Comparison of ENCODE assay signal across 17 cellular contexts in the genomic region with DNA sequence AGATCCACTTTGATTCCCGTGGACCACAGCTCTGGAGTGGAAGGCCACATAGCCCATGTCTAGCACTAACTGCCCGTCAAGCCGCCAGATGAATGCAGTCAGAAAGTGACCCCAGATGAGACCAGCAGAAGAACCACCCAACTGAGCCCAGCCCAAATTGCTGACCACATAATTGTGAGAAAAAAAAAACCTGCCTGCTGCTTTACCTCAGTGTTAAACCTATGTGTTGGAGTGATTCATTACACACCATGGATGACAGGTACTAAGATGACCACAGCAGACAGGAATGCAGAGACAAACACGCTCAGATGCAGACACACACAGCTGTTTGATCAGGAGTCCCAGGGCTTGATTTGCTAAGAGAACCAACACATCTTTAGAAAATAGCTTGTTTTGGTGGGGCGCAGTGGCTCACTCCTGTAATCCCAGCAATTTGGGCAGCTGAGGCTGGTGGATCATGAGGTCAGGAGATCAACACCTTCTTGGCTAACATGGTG.
"Had no signal": no experiment of that assay in that cellular context is flagged by ENCODE, and none has a peak within 500 bp of the region (broad histone marks: within the 10 kb centered on the region; RNA-seq: fewer than 3 reads in every experiment).

No MANE protein-coding gene starts in this region.

- H3K4me1 Mint-ChIP-seq: activated CD4-positive, alpha-beta memory T cell treated with anti-CD3 and anti-CD28 coated beads, Interleukin-2, amount 10 ng/mL, durations not matched to agents 7 days and 5 days; activated CD4-positive, alpha-beta T cell treated with anti-CD3 and anti-CD28 coated beads for 36 hours had no signal

- H3K4me3 Mint-ChIP-seq: activated CD4-positive, alpha-beta memory T cell treated with anti-CD3 and anti-CD28 coated beads, Interleukin-2, amount 10 ng/mL, durations not matched to agents 7 days and 5 days; activated CD4-positive, alpha-beta T cell treated with anti-CD3 and anti-CD28 coated beads for 36 hours; effector memory CD8-positive, alpha-beta T cell; naive B cell had no signal

- ATAC-seq: activated CD4-positive, alpha-beta T cell treated with anti-CD3 and anti-CD28 coated beads for 36 hours; effector memory CD8-positive, alpha-beta T cell; left cardiac atrium; lower lobe of right lung; upper lobe of right lung had no signal

- H3K27me3 Mint-ChIP-seq: activated CD4-positive, alpha-beta memory T cell treated with anti-CD3 and anti-CD28 coated beads, Interleukin-2, amount 10 ng/mL, durations not matched to agents 7 days and 5 days had no signal

- H3K36me3 Mint-ChIP-seq: naive B cell had no signal

- H3K4me3 ChIP-seq: lower lobe of right lung, prostate gland, sigmoid colon, upper lobe of right lung had no signal

- H3K4me1 ChIP-seq: lower lobe of right lung, prostate gland, sigmoid colon, upper lobe of right lung had no signal

- H3K9me3 ChIP-seq: prostate gland, upper lobe of right lung had no signal

- H3K9me3 Mint-ChIP-seq: effector memory CD8-positive, alpha-beta T cell had no signal

- H3K36me3 ChIP-seq: lower lobe of right lung, prostate gland, sigmoid colon, upper lobe of right lung had no signal

- H3K27me3 ChIP-seq: sigmoid colon had no signal

- H3K27ac ChIP-seq: lower lobe of right lung, prostate gland, sigmoid colon, upper lobe of right lung, VCaP had no signal

- H3K27ac Mint-ChIP-seq: activated CD4-positive, alpha-beta memory T cell treated with anti-CD3 and anti-CD28 coated beads, Interleukin-2, amount 10 ng/mL, durations not matched to agents 7 days and 5 days; activated CD4-positive, alpha-beta T cell treated with anti-CD3 and anti-CD28 coated beads for 36 hours; effector memory CD8-positive, alpha-beta T cell had no signal

- DNase-seq: activated CD4-positive, alpha-beta memory T cell treated with anti-CD3 and anti-CD28 coated beads, Interleukin-2, amount 10 ng/mL, durations not matched to agents 7 days and 5 days; activated CD4-positive, alpha-beta T cell treated with anti-CD3 and anti-CD28 coated beads for 36 hours; activated CD8-positive, alpha-beta memory T cell treated with anti-CD3 and anti-CD28 coated beads, Interleukin-2, amount 50 U/mL, for 48 hours; activated naive CD4-positive, alpha-beta T cell treated with Interleukin-2 at 50 U/mL for 16 hours; effector memory CD8-positive, alpha-beta T cell; erythroblast; left cardiac atrium; lower lobe of right lung; midbrain; naive B cell; occipital lobe; sigmoid colon; stimulated activated CD4-positive, alpha-beta T cell treated with anti-CD3 and anti-CD28 coated beads, Interleukin-2, amount 100 ng/mL, for 24 hours; stimulated activated naive CD4-positive, alpha-beta T cell had no signal
